In genomic region chr22:26777402-26777801, GRCh38 we compare ENCODE assay signal across 1 cellular context.
TF ChIP-seq lines count a peak whose summit lies in the region.

No MANE protein-coding gene starts in this region.

TF ChIP-seq in HepG2, 621 proteins besides CTCF, POLR2A, EP300 and RAD21 (continued from another document):
- no peak for TF ChIP-seq ZBTB25 (CRISPR knock-in tag; IDR thresholded peaks at IDR 0.05)
- no peak for TF ChIP-seq ZNF570 (CRISPR knock-in tag; IDR thresholded peaks at IDR 0.05; ENCODE audit: borderline replicate concordance)
- TF ChIP-seq ZFAT (CRISPR knock-in tag; conservative IDR thresholded peaks at IDR 0.05), result no peak
- TF ChIP-seq ZNF816 (CRISPR knock-in tag; IDR thresholded peaks at IDR 0.05; ENCODE audit: borderline replicate concordance), result no peak
- no peak for TF ChIP-seq THYN1 (CRISPR knock-in tag; IDR thresholded peaks at IDR 0.05; ENCODE audit: borderline replicate concordance, low read depth)
- TF ChIP-seq MEIS2 (CRISPR knock-in tag; IDR thresholded peaks at IDR 0.05), result no peak
- no peak for TF ChIP-seq IKZF5 (CRISPR knock-in tag; IDR thresholded peaks at IDR 0.05)
- no peak for TF ChIP-seq ZNF777 (CRISPR knock-in tag; IDR thresholded peaks at IDR 0.05)
- TF ChIP-seq KLF13 (CRISPR knock-in tag; IDR thresholded peaks at IDR 0.05), result no peak
- TF ChIP-seq ZNF746 (CRISPR knock-in tag; IDR thresholded peaks at IDR 0.05), result no peak
- TF ChIP-seq MZF1 (CRISPR knock-in tag; IDR thresholded peaks at IDR 0.05; ENCODE audit: borderline replicate concordance), result no peak
- no peak for TF ChIP-seq ZNF773 (CRISPR knock-in tag; IDR thresholded peaks at IDR 0.05; ENCODE audit: borderline replicate concordance)
- TF ChIP-seq ZBTB7B (CRISPR knock-in tag; IDR thresholded peaks at IDR 0.05), result no peak
- no peak for TF ChIP-seq ZNF143 (CRISPR knock-in tag; IDR thresholded peaks at IDR 0.05)
- TF ChIP-seq GTF3A (CRISPR knock-in tag; conservative IDR thresholded peaks at IDR 0.05), result no peak
